24 cellular contexts compared by ENCODE assay signal in genomic region chr13:111537843-111538499, GRCh38.
"Had no signal": no experiment of that assay in that cellular context is flagged by ENCODE, and none has a peak within 500 bp of the region (broad histone marks: within the 10 kb centered on the region; RNA-seq: fewer than 3 reads in every experiment).

No MANE protein-coding gene starts in this region.

- ATAC-seq: effector memory CD8-positive, alpha-beta T cell; heart left ventricle; left cardiac atrium; left lung; stimulated activated naive CD8-positive, alpha-beta T cell treated with anti-CD3 and anti-CD28 coated beads, Interleukin-15, Interleukin-2, amounts not matched to agents 100 U/mL and 50 U/mL, for 24 hours had no signal

- H3K4me3 Mint-ChIP-seq: effector memory CD8-positive, alpha-beta T cell; naive thymus-derived CD4-positive, alpha-beta T cell; nephron; stimulated activated memory B cell treated with anti-CD40 and anti-IgM and Interleukin-4, amounts not matched to agents 10 μg/mL and 1 μg/mL and 100 μg/mL, for 72 hours; type B pancreatic cell had no signal

- H3K36me3 ChIP-seq: heart left ventricle, left lung, ovary, right lobe of liver, tibial artery had no signal

- H3K36me3 Mint-ChIP-seq: naive thymus-derived CD4-positive, alpha-beta T cell; stimulated activated memory B cell treated with anti-CD40 and anti-IgM and Interleukin-4, amounts not matched to agents 10 μg/mL and 1 μg/mL and 100 μg/mL, for 72 hours; type B pancreatic cell had no signal

- H3K27ac Mint-ChIP-seq: effector memory CD8-positive, alpha-beta T cell; nephron; stimulated activated memory B cell treated with anti-CD40 and anti-IgM and Interleukin-4, amounts not matched to agents 10 μg/mL and 1 μg/mL and 100 μg/mL, for 72 hours; type B pancreatic cell had no signal

- H3K4me3 ChIP-seq: heart left ventricle, hepatocyte, left lung, ovary, right lobe of liver, smooth muscle cell, testis, tibial artery had no signal

- H3K9me3 Mint-ChIP-seq: effector memory CD8-positive, alpha-beta T cell; naive thymus-derived CD4-positive, alpha-beta T cell; stimulated activated memory B cell treated with anti-CD40 and anti-IgM and Interleukin-4, amounts not matched to agents 10 μg/mL and 1 μg/mL and 100 μg/mL, for 72 hours; type B pancreatic cell had no signal

- DNase-seq: cortex of kidney; effector memory CD8-positive, alpha-beta T cell; erythroblast; left cardiac atrium; mesenchymal stem cell; midbrain; naive thymus-derived CD4-positive, alpha-beta T cell; occipital lobe; ovary; retina; right lobe of liver; stimulated activated CD4-positive, alpha-beta T cell treated with anti-CD3 and anti-CD28 coated beads, Interleukin-2, amount 100 ng/mL, for 24 hours; stimulated activated CD4-positive, alpha-beta T cell treated with anti-CD3 and anti-CD28 coated beads, Interleukin-4, amount 100 ng/mL, for 24 hours; stimulated activated naive CD8-positive, alpha-beta T cell treated with anti-CD3 and anti-CD28 coated beads, Interleukin-15, Interleukin-2, amounts not matched to agents 100 U/mL and 50 U/mL, for 24 hours; substantia nigra; testis had no signal

- H3K4me1 ChIP-seq: heart left ventricle, left lung, testis, tibial artery had no signal

- H3K9me3 ChIP-seq: heart left ventricle, left lung, ovary, right lobe of liver, testis, tibial artery had no signal

- H3K27ac ChIP-seq: heart left ventricle, hepatocyte, left lung, ovary, right lobe of liver, testis, tibial artery had no signal

- H3K4me1 Mint-ChIP-seq: nephron; stimulated activated memory B cell treated with anti-CD40 and anti-IgM and Interleukin-4, amounts not matched to agents 10 μg/mL and 1 μg/mL and 100 μg/mL, for 72 hours had no signal

- H3K27me3 ChIP-seq: ovary, right lobe of liver, testis had no signal
